In the genomic region with DNA sequence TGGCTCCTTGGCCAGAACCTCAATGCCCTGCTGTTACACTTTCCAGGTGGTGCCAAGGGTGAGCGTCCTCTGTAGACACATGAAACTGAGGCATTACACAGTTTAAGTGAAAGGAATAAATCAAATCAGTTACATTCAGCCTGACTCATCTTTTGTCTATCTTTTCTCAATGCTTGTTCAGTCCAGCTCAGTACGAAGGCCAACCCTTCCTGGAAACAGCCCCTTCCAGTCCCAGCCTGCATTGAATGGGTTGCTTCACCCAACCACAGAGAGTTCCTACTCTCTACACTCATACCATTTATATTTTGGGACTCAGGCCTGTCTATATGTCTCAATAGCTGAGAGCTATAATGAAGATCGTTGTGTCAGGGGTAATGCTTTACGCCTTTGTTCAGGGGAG, we compare ENCODE assay signal across 21 cellular contexts.
A peak's percentile ranks its signal among the peaks of the same experiment; 100 is the strongest.
DNase-seq lines count a peak whose midpoint lies in the region; ATAC-seq, FAIRE-seq and TF ChIP-seq lines count a peak whose summit lies in the region.
"Had no signal": no experiment of that assay in that cellular context is flagged by ENCODE, and none has a peak within 500 bp of the region (broad histone marks: within the 10 kb centered on the region; RNA-seq: fewer than 3 reads in every experiment).

No MANE protein-coding gene starts in this region.

- H3K4me1 Mint-ChIP-seq in activated T-helper 1 cell treated with anti-CD3 and anti-CD28 coated beads, Interleukin-12 subunit alpha, Interleukin-12 subunit beta, Interleukin-2, Interleukin-4 antibody, amounts not matched to agents 30 ng/mL and 10 ng/mL and 1 ng/mL, durations not matched to agents 14 hours and 24 hours and 36 hours (ENCODE audit: low read depth), result peaks cover 24% of the 10 kb centered on the region

- H4K20me1 ChIP-seq in GM12878 (ENCODE audit: control insufficient read depth, insufficient read depth), result no peaks in the 10 kb centered on the region

- SMC1A ChIA-PET in GM12878 (lab: Charles Lee; ENCODE audit: uncharacterized antibody, unreplicated experiment), result no interaction called here

- H2AFZ ChIP-seq in GM12878 (ENCODE audit: control insufficient read depth, low read depth, low read length), result no peak overlapping the region

- H3K4me3 Mint-ChIP-seq in activated T-helper 1 cell treated with anti-CD3 and anti-CD28 coated beads, Interleukin-12 subunit alpha, Interleukin-12 subunit beta, Interleukin-2, Interleukin-4 antibody, amounts not matched to agents 30 ng/mL and 10 ng/mL and 1 ng/mL, durations not matched to agents 14 hours and 24 hours and 36 hours, result no peak overlapping the region
- H3K4me3 Mint-ChIP-seq: T-helper 2 cell treated with Interferon-gamma antibody and Interleukin-4, amounts not matched to agents 5 μg/mL and 100 μg/mL, for 36 hours had no signal

- H3K27me3 ChIP-seq in GM12878 (replicated peaks in 1 of 2; ENCODE audit: control insufficient read depth in 2 of 2, insufficient read depth in 2 of 2, low read length in 1 of 2), result no peaks in the 10 kb centered on the region
- H3K27me3 ChIP-seq: ovary, SJSA1 had no signal

- ATAC-seq in GM12878, result peak; percentile 24
- ATAC-seq in HG03196 (IDR thresholded peaks at IDR 0.05; ENCODE audit: unreplicated experiment), result no peak
- ATAC-seq: HCT116, sciatic nerve had no signal

- TF ChIP-seq POLR2A in GM12878 (IDR thresholded peaks at IDR 0.05; ENCODE audit: low read depth, low read length), result no peak

- no peak overlapping the region for H3K27ac Mint-ChIP-seq in activated T-helper 1 cell treated with anti-CD3 and anti-CD28 coated beads, Interleukin-12 subunit alpha, Interleukin-12 subunit beta, Interleukin-2, Interleukin-4 antibody, amounts not matched to agents 30 ng/mL and 10 ng/mL and 1 ng/mL, durations not matched to agents 14 hours and 24 hours and 36 hours
- H3K27ac Mint-ChIP-seq: T-helper 2 cell treated with Interferon-gamma antibody and Interleukin-4, amounts not matched to agents 5 μg/mL and 100 μg/mL, for 36 hours had no signal

- H3K4me1 ChIP-seq in GM12878 (ENCODE audit: control insufficient read depth, insufficient read depth, low read length), result no peaks in the 10 kb centered on the region
- H3K4me1 ChIP-seq: SJSA1 had no signal

- H3K4me2 ChIP-seq in GM12878 (ENCODE audit: control insufficient read depth, insufficient read depth), result no peak overlapping the region

- CTCF ChIA-PET in GM12878 (lab: Yijun Ruan, JAX), result interaction anchor here (0.7 to 1.6 kb wide), 2 partner anchors 37 to 92 kb away, joined by 3 read pairs; no protein-coding TSS in a partner anchor

- intact Hi-C loops in GM12878 (cut with micrococcal nuclease; ENCODE audit: unreplicated experiment), result no loop called here
- intact Hi-C loops in activated T-helper 1 cell treated with anti-CD3 and anti-CD28 coated beads, Interleukin-12 subunit alpha, Interleukin-12 subunit beta, Interleukin-2, Interleukin-4 antibody, amounts not matched to agents 30 ng/mL and 10 ng/mL and 1 ng/mL, durations not matched to agents 14 hours and 24 hours and 36 hours (cut with micrococcal nuclease), result no loop called here

- no peak for TF ChIP-seq RAD21 in GM12878 (IDR thresholded peaks at IDR 0.05; ENCODE audit: insufficient read depth, low read depth, low read length)

- H3K9ac ChIP-seq in GM12878 (ENCODE audit: control insufficient read depth, insufficient read depth, low read length), result no peak overlapping the region

- RAD21 ChIA-PET in GM12878 (lab: Charles Lee; ENCODE audit: unreplicated experiment), result interaction anchor here (0.7 kb wide), 1 partner anchor 10 kb away, joined by 3 read pairs; no protein-coding TSS in a partner anchor

- H3K4me3 ChIP-seq in GM12878, result no peak overlapping the region
- H3K4me3 ChIP-seq: coronary artery, ovary, SJSA1 had no signal

- no peak overlapping the region for H3K27ac ChIP-seq in GM12878 (ENCODE audit: control insufficient read depth, insufficient read depth)
- H3K27ac ChIP-seq: coronary artery, ovary, SJSA1 had no signal

- peaks cover 5% of the 10 kb centered on the region for H3K27me3 Mint-ChIP-seq in activated T-helper 1 cell treated with anti-CD3 and anti-CD28 coated beads, Interleukin-12 subunit alpha, Interleukin-12 subunit beta, Interleukin-2, Interleukin-4 antibody, amounts not matched to agents 30 ng/mL and 10 ng/mL and 1 ng/mL, durations not matched to agents 14 hours and 24 hours and 36 hours (ENCODE audit: insufficient read depth)

- in situ Hi-C loops in GM12878 (cut with MboI), result no loop called here

- peaks cover 3% of the 10 kb centered on the region for H3K36me3 Mint-ChIP-seq in activated T-helper 1 cell treated with anti-CD3 and anti-CD28 coated beads, Interleukin-12 subunit alpha, Interleukin-12 subunit beta, Interleukin-2, Interleukin-4 antibody, amounts not matched to agents 30 ng/mL and 10 ng/mL and 1 ng/mL, durations not matched to agents 14 hours and 24 hours and 36 hours (ENCODE audit: low read depth)

- H3K79me2 ChIP-seq in GM12878 (ENCODE audit: control insufficient read depth, insufficient read depth, low read length), result no peaks in the 10 kb centered on the region

- BruUV-seq in GM12878 (replicated peaks; lab: Mats Ljungman, UMichigan), result no TSS peak

- WGBS in GM12878 (ENCODE audit: insufficient coverage, insufficient replicate concordance, low lambda C conversion rate, missing lambda C conversion rate), result 38% methylated on average over 4 of the region's 4 CpGs

- no peaks in the 10 kb centered on the region for H3K9me3 Mint-ChIP-seq in activated T-helper 1 cell treated with anti-CD3 and anti-CD28 coated beads, Interleukin-12 subunit alpha, Interleukin-12 subunit beta, Interleukin-2, Interleukin-4 antibody, amounts not matched to agents 30 ng/mL and 10 ng/mL and 1 ng/mL, durations not matched to agents 14 hours and 24 hours and 36 hours
- H3K9me3 Mint-ChIP-seq: T-helper 2 cell treated with Interferon-gamma antibody and Interleukin-4, amounts not matched to agents 5 μg/mL and 100 μg/mL, for 36 hours had no signal

- H3K36me3 ChIP-seq in GM12878 (ENCODE audit: control insufficient read depth in 2 of 2, insufficient read depth in 2 of 2, low read length in 1 of 2), result no peaks in the 10 kb centered on the region
- H3K36me3 ChIP-seq: ovary, SJSA1 had no signal

- DNase-seq in stimulated activated CD4-positive, alpha-beta T cell treated with anti-CD3 and anti-CD28 coated beads, Interleukin-1b, Interleukin-23, amount 100 ng/mL, for 48 hours, result peak; percentile 35
- DNase-seq in stimulated activated CD4-positive, alpha-beta T cell treated with anti-CD3 and anti-CD28 coated beads, Interleukin-15, amount 100 ng/mL, for 24 hours, result no peak
- DNase-seq in GM12878 (ENCODE audit: low read depth, low spot score) (no peak), iris pigment epithelial cell (ENCODE audit: low read depth) (peak; percentile 93), Kasumi-1 (lab: John Stamatoyannopoulos, UW) (no peak)
- DNase-seq in activated T-helper 1 cell treated with anti-CD3 and anti-CD28 coated beads, Interleukin-12 subunit alpha, Interleukin-12 subunit beta, Interleukin-2, Interleukin-4 antibody, amounts not matched to agents 30 ng/mL and 10 ng/mL and 1 ng/mL, durations not matched to agents 14 hours and 24 hours and 36 hours (ENCODE audit: low spot score), result no peak
- DNase-seq: activated effector memory CD4-positive, alpha-beta T cell treated with Interleukin-2 at 50 U/mL for 16 hours; EL; glutamatergic neuron; KBM-7; NCI-H1092; NCI-H2081 treated with DMSO at 0.1 percent for 48 hours; NCI-H524 treated with DMSO at 0.1 percent for 48 hours; ovary had no signal

- no peaks in the 10 kb centered on the region for H3K9me3 ChIP-seq in GM12878 (replicated peaks; ENCODE audit: control insufficient read depth, insufficient read depth, low read length)
- H3K9me3 ChIP-seq: ovary, SJSA1 had no signal

- no peak for TF ChIP-seq CTCF in GM12878 (IDR thresholded peaks at IDR 0.05 in 2 of 3, conservative IDR thresholded peaks at IDR 0.05 in 1 of 3; ENCODE audit: control insufficient read depth in 2 of 3, extremely low read depth in 1 of 3, insufficient read depth in 1 of 3, low read depth in 3 of 3, low read length in 3 of 3)

- no peak for TF ChIP-seq EP300 in GM12878 (IDR thresholded peaks at IDR 0.05; ENCODE audit: borderline replicate concordance in 1 of 2, control insufficient read depth in 1 of 2, low read depth in 2 of 2, low read length in 2 of 2)

- POLR2A ChIA-PET in GM12878 (lab: Charles Lee), result no interaction called here

- FAIRE-seq in GM12878 (lab: Jason Lieb, UNC), result no peak
- FAIRE-seq: GM19239 had no signal

TF ChIP-seq in GM12878, 131 proteins besides CTCF, POLR2A, EP300 and RAD21:
- TF ChIP-seq CBX3 (IDR thresholded peaks at IDR 0.05; ENCODE audit: borderline replicate concordance, low read depth) (no peak), SIN3A (IDR thresholded peaks at IDR 0.05; ENCODE audit: low read depth, low read length) (no peak), FOXK2 (IDR thresholded peaks at IDR 0.05) (no peak), NR2C1 (IDR thresholded peaks at IDR 0.05) (no peak)
- TF ChIP-seq, protein P1, sequence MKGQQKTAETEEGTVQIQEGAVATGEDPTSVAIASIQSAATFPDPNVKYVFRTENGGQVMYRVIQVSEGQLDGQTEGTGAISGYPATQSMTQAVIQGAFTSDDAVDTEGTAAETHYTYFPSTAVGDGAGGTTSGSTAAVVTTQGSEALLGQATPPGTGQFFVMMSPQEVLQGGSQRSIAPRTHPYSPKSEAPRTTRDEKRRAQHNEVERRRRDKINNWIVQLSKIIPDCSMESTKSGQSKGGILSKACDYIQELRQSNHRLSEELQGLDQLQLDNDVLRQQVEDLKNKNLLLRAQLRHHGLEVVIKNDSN (IDR thresholded peaks at IDR 0.05; ENCODE audit: borderline replicate concordance, extremely low read length, insufficient read depth, low read depth, low read length), result no peak
TF ChIP-seq in GM12878: peak in this region for 0.

Comparison
In these comparisons a context has a peak if more than half of its experiments do, and no peak if none do; other contexts are left out.
1. DNase-seq: peak in stimulated activated CD4-positive, alpha-beta T cell treated with anti-CD3 and anti-CD28 coated beads, Interleukin-1b, Interleukin-23, amount 100 ng/mL, for 48 hours (single experiment) and iris pigment epithelial cell (single experiment); none in stimulated activated CD4-positive, alpha-beta T cell treated with anti-CD3 and anti-CD28 coated beads, Interleukin-15, amount 100 ng/mL, for 24 hours (single experiment), GM12878 (single experiment), activated T-helper 1 cell treated with anti-CD3 and anti-CD28 coated beads, Interleukin-12 subunit alpha, Interleukin-12 subunit beta, Interleukin-2, Interleukin-4 antibody, amounts not matched to agents 30 ng/mL and 10 ng/mL and 1 ng/mL, durations not matched to agents 14 hours and 24 hours and 36 hours (single experiment) and Kasumi-1 (0 of 2).